2 cellular contexts compared by ENCODE assay signal in the genomic region with DNA sequence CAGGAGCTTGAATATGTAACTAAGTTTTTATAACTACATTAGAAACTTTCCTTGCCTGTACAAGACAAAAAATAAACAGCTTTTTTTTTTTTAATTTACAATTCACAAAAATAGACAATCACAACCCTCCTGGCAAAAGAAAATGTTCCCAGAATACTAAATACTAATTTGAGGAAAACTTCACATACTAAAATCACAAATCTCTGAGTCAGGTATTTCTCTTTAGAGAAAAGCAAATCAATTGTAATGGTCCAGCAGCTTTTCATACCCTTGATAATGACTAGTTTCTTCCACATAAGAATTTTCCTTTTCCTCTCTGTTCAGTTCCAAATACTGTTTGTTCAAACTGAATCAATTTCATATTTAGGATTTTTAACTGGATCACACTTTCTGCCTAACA.
TF ChIP-seq lines count a peak whose summit lies in the region.

No MANE protein-coding gene starts in this region.

TF ChIP-seq in SK-N-SH, 30 proteins besides CTCF, POLR2A, EP300 and RAD21 (continued from another document):
- TF ChIP-seq, protein P1, sequence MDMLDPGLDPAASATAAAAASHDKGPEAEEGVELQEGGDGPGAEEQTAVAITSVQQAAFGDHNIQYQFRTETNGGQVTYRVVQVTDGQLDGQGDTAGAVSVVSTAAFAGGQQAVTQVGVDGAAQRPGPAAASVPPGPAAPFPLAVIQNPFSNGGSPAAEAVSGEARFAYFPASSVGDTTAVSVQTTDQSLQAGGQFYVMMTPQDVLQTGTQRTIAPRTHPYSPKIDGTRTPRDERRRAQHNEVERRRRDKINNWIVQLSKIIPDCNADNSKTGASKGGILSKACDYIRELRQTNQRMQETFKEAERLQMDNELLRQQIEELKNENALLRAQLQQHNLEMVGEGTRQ (IDR thresholded peaks at IDR 0.05; ENCODE audit: borderline replicate concordance, low read depth, low read length): no peak
- TF ChIP-seq, protein P2, sequence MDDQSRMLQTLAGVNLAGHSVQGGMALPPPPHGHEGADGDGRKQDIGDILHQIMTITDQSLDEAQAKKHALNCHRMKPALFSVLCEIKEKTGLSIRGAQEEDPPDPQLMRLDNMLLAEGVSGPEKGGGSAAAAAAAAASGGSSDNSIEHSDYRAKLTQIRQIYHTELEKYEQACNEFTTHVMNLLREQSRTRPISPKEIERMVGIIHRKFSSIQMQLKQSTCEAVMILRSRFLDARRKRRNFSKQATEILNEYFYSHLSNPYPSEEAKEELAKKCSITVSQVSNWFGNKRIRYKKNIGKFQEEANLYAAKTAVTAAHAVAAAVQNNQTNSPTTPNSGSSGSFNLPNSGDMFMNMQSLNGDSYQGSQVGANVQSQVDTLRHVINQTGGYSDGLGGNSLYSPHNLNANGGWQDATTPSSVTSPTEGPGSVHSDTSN (IDR thresholded peaks at IDR 0.05): no peak
- TF ChIP-seq, protein P3, sequence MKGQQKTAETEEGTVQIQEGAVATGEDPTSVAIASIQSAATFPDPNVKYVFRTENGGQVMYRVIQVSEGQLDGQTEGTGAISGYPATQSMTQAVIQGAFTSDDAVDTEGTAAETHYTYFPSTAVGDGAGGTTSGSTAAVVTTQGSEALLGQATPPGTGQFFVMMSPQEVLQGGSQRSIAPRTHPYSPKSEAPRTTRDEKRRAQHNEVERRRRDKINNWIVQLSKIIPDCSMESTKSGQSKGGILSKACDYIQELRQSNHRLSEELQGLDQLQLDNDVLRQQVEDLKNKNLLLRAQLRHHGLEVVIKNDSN (IDR thresholded peaks at IDR 0.05; ENCODE audit: borderline replicate concordance, low read depth): no peak
- TF ChIP-seq, protein P4, sequence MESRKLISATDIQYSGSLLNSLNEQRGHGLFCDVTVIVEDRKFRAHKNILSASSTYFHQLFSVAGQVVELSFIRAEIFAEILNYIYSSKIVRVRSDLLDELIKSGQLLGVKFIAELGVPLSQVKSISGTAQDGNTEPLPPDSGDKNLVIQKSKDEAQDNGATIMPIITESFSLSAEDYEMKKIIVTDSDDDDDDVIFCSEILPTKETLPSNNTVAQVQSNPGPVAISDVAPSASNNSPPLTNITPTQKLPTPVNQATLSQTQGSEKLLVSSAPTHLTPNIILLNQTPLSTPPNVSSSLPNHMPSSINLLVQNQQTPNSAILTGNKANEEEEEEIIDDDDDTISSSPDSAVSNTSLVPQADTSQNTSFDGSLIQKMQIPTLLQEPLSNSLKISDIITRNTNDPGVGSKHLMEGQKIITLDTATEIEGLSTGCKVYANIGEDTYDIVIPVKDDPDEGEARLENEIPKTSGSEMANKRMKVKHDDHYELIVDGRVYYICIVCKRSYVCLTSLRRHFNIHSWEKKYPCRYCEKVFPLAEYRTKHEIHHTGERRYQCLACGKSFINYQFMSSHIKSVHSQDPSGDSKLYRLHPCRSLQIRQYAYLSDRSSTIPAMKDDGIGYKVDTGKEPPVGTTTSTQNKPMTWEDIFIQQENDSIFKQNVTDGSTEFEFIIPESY (IDR thresholded peaks at IDR 0.05; ENCODE audit: borderline replicate concordance, low read depth): no peak
- TF ChIP-seq YY1 (IDR thresholded peaks at IDR 0.05; ENCODE audit: low read depth): no peak
- no peak for TF ChIP-seq SIN3A (IDR thresholded peaks at IDR 0.05; ENCODE audit: borderline replicate concordance, low read depth, low read length)
- no peak for TF ChIP-seq TCF12 (IDR thresholded peaks at IDR 0.05)

TF ChIP-seq in SK-N-SH treated with all-trans-retinoic acid at 6 μM for 48 hours, 23 proteins besides CTCF, POLR2A, EP300 and RAD21 (continued from another document):
- TF ChIP-seq, protein P5, sequence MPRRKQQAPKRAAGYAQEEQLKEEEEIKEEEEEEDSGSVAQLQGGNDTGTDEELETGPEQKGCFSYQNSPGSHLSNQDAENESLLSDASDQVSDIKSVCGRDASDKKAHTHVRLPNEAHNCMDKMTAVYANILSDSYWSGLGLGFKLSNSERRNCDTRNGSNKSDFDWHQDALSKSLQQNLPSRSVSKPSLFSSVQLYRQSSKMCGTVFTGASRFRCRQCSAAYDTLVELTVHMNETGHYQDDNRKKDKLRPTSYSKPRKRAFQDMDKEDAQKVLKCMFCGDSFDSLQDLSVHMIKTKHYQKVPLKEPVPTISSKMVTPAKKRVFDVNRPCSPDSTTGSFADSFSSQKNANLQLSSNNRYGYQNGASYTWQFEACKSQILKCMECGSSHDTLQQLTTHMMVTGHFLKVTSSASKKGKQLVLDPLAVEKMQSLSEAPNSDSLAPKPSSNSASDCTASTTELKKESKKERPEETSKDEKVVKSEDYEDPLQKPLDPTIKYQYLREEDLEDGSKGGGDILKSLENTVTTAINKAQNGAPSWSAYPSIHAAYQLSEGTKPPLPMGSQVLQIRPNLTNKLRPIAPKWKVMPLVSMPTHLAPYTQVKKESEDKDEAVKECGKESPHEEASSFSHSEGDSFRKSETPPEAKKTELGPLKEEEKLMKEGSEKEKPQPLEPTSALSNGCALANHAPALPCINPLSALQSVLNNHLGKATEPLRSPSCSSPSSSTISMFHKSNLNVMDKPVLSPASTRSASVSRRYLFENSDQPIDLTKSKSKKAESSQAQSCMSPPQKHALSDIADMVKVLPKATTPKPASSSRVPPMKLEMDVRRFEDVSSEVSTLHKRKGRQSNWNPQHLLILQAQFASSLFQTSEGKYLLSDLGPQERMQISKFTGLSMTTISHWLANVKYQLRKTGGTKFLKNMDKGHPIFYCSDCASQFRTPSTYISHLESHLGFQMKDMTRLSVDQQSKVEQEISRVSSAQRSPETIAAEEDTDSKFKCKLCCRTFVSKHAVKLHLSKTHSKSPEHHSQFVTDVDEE (CRISPR knock-in tag; IDR thresholded peaks at IDR 0.05): no peak
- TF ChIP-seq, protein P6, sequence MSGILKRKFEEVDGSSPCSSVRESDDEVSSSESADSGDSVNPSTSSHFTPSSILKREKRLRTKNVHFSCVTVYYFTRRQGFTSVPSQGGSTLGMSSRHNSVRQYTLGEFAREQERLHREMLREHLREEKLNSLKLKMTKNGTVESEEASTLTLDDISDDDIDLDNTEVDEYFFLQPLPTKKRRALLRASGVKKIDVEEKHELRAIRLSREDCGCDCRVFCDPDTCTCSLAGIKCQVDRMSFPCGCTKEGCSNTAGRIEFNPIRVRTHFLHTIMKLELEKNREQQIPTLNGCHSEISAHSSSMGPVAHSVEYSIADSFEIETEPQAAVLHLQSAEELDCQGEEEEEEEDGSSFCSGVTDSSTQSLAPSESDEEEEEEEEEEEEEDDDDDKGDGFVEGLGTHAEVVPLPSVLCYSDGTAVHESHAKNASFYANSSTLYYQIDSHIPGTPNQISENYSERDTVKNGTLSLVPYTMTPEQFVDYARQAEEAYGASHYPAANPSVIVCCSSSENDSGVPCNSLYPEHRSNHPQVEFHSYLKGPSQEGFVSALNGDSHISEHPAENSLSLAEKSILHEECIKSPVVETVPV (CRISPR knock-in tag; IDR thresholded peaks at IDR 0.05): no peak
- TF ChIP-seq, protein P7, sequence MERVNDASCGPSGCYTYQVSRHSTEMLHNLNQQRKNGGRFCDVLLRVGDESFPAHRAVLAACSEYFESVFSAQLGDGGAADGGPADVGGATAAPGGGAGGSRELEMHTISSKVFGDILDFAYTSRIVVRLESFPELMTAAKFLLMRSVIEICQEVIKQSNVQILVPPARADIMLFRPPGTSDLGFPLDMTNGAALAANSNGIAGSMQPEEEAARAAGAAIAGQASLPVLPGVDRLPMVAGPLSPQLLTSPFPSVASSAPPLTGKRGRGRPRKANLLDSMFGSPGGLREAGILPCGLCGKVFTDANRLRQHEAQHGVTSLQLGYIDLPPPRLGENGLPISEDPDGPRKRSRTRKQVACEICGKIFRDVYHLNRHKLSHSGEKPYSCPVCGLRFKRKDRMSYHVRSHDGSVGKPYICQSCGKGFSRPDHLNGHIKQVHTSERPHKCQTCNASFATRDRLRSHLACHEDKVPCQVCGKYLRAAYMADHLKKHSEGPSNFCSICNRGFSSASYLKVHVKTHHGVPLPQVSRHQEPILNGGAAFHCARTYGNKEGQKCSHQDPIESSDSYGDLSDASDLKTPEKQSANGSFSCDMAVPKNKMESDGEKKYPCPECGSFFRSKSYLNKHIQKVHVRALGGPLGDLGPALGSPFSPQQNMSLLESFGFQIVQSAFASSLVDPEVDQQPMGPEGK (CRISPR knock-in tag; IDR thresholded peaks at IDR 0.05; ENCODE audit: borderline replicate concordance): no peak
- TF ChIP-seq, protein P8, sequence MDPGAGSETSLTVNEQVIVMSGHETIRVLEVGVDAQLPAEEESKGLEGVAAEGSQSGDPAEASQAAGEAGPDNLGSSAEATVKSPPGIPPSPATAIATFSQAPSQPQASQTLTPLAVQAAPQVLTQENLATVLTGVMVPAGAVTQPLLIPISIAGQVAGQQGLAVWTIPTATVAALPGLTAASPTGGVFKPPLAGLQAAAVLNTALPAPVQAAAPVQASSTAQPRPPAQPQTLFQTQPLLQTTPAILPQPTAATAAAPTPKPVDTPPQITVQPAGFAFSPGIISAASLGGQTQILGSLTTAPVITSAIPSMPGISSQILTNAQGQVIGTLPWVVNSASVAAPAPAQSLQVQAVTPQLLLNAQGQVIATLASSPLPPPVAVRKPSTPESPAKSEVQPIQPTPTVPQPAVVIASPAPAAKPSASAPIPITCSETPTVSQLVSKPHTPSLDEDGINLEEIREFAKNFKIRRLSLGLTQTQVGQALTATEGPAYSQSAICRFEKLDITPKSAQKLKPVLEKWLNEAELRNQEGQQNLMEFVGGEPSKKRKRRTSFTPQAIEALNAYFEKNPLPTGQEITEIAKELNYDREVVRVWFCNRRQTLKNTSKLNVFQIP (CRISPR knock-in tag; IDR thresholded peaks at IDR 0.05; ENCODE audit: borderline replicate concordance, low read depth): no peak
- TF ChIP-seq ZNF70 (CRISPR knock-in tag; IDR thresholded peaks at IDR 0.05) (no peak), ZFP3 (CRISPR knock-in tag; IDR thresholded peaks at IDR 0.05) (no peak), ZNF8 (CRISPR knock-in tag; IDR thresholded peaks at IDR 0.05) (no peak), ZC3H10 (CRISPR knock-in tag; IDR thresholded peaks at IDR 0.05) (no peak), ZFP30 (CRISPR knock-in tag; IDR thresholded peaks at IDR 0.05) (no peak), ESRRG (CRISPR knock-in tag; IDR thresholded peaks at IDR 0.05) (no peak), TCF4 (CRISPR knock-in tag; IDR thresholded peaks at IDR 0.05; ENCODE audit: borderline replicate concordance) (no peak), SNAI2 (CRISPR knock-in tag; IDR thresholded peaks at IDR 0.05) (no peak)
TF ChIP-seq in SK-N-SH treated with all-trans-retinoic acid at 6 μM for 48 hours: peak in this region for 0.
